8 cellular contexts compared by ENCODE assay signal in the genomic region with DNA sequence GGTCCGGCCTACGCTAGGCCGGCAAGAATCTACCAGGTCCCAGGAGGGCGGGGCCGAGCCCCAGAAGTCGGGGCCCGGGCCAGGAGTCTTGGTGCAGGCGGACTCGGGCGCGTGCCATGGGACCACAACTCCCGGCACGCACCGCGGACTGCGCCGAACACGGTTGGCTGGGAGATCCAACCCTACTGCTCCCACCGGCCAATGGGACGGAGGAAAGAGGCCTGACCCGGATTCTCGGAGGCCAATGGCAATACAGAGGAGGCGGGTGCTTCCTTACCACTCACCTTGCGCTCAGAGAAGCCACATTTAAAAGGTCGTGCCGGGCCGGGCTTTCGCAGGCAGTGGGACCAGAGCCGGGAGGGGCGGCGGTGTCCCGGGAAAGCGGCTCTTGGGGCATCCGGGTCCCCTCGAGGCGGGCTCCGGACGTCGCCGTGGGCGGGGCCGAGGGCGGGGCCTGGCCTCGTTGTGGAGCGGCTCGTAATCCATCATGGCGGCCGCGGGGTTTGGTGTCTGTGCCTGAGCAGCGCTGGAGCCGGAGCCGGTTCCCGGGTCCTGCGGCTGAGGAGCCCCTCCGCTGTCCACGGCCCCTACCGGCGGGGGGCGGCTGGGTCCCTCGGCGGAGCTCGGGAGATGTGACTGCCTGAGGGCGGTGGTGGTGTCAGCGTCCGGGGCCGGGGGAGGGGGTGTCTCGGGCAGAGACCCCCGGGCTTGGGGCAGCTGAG. TPM values are rescaled to one million over a fixed set of nuclear protein-coding genes. Genes with fewer than 3 reads are reported as not detected.
DNase-seq lines count a peak whose midpoint lies in the region; ATAC-seq and TF ChIP-seq lines count a peak whose summit lies in the region.

No MANE protein-coding gene starts in this region.

- H3K27ac ChIP-seq in caudate nucleus (ENCODE audit: low read depth, low read length) (peak overlapping the region; percentile 99), spleen (peak overlapping the region; percentile 93 to 100 (median 99))

- peak overlapping the region; percentile 90 for H3K4me3 Mint-ChIP-seq in activated B cell treated with CpG ODN at 0.5 μM for 24 hours

- CTCF ChIA-PET in activated B cell treated with CpG ODN at 0.5 μM for 24 hours (lab: Charles Lee), result interaction anchor here (1.0 to 2.7 kb wide), 3 partner anchors 11 to 157 kb away, joined by 3 to 8 read pairs (median 3); no protein-coding TSS in a partner anchor

- peaks cover 22 to 61% (median 51%) of the 10 kb centered on the region in 6 donors for H3K4me1 ChIP-seq in spleen

- POLR2A ChIA-PET in activated B cell treated with CpG ODN at 0.5 μM for 24 hours (lab: Charles Lee), result interaction anchor here (0.5 to 1.7 kb wide), 4 partner anchors 19 to 722 kb away, joined by 3 to 9 read pairs (median 6); a partner anchor contains a TSS

- peak; percentile 97 for ATAC-seq in HG03175 (IDR thresholded peaks at IDR 0.05; ENCODE audit: unreplicated experiment)
- peak; percentile 97 for ATAC-seq in activated B cell treated with CpG ODN at 0.5 μM for 24 hours (ENCODE audit: low read depth)

- no peaks in the 10 kb centered on the region for H3K9me3 ChIP-seq in spleen

- WGBS in spleen, 5 donors, result 0 to 2% (median 0%) methylated on average over 26 to 68 of the region's 68 CpGs

- H3K27me3 ChIP-seq in spleen (replicated peaks in 1 of 7), result no peaks in the 10 kb centered on the region

- no peaks in the 10 kb centered on the region for H3K9me3 Mint-ChIP-seq in activated B cell treated with CpG ODN at 0.5 μM for 24 hours

- no peaks in the 10 kb centered on the region for H3K36me3 ChIP-seq in spleen

- peak; percentile 97 for DNase-seq in AG08396 (ENCODE audit: low spot score)
- peak; percentile 87 for DNase-seq in NCI-H2227 treated with DMSO at 0.1 percent for 48 hours (lab: John Stamatoyannopoulos, UW)
- peak; percentile 92 for DNase-seq in activated B cell treated with CpG ODN at 0.5 μM for 24 hours
- DNase-seq in caudate nucleus (lab: John Stamatoyannopoulos, UW), result peak; percentile 61 to 100 (median 97)
- peak; percentile 98 for DNase-seq in inferior parietal cortex (ENCODE audit: extremely low spot score)
- DNase-seq in spleen, result peak; percentile 98

- H3K36me3 Mint-ChIP-seq in activated B cell treated with CpG ODN at 0.5 μM for 24 hours (ENCODE audit: low read depth), result peaks cover 3% of the 10 kb centered on the region

- TF ChIP-seq CTCF in activated B cell treated with CpG ODN at 0.5 μM for 24 hours (IDR thresholded peaks at IDR 0.05) (no peak), spleen (IDR thresholded peaks at IDR 0.05 in 8 of 11, conservative IDR thresholded peaks at IDR 0.05 in 3 of 11) (no peak)

- peaks cover 34% of the 10 kb centered on the region for H3K4me1 Mint-ChIP-seq in activated B cell treated with CpG ODN at 0.5 μM for 24 hours

- peak overlapping the region; percentile 88 for H3K27ac Mint-ChIP-seq in activated B cell treated with CpG ODN at 0.5 μM for 24 hours

- TF ChIP-seq POLR2A in GM18951 (IDR thresholded peaks at IDR 0.05; ENCODE audit: extremely low read depth, insufficient read depth, insufficient read length) (peak; percentile 75), spleen (IDR thresholded peaks at IDR 0.05) (no peak)

- in situ Hi-C loops in GM18951 (cut with MboI; ENCODE audit: low sequenced_read_pairs, unreplicated experiment), result no loop called here

- intact Hi-C loops in activated B cell treated with CpG ODN at 0.5 μM for 24 hours (cut with micrococcal nuclease), result loop anchor here (1.0 kb wide), 3 partner anchors 19 to 413 kb away; a partner anchor contains a TSS
- intact Hi-C loops in spleen (cut with DNase I; ENCODE audit: low total_unique reads), result no loop called here

- H3K4me3 ChIP-seq in spleen, result peak overlapping the region; percentile 73 to 95 (median 86)

- H3K27me3 Mint-ChIP-seq in activated B cell treated with CpG ODN at 0.5 μM for 24 hours, result no peaks in the 10 kb centered on the region

RNA-seq across cellular contexts. Expression of a gene that starts 19.1 kb away (rescaled TPM):
- total RNA-seq in activated B cell treated with CpG ODN at 0.5 μM for 24 hours, result 49.6 and 54.8 TPM in 2 replicates
- total RNA-seq in spleen, result 10 to 100 TPM; 23.8 to 34.6 (median 26.1) TPM
- polyA plus RNA-seq in spleen, result 10 to 100 TPM; 16.9 to 22.8 (median 17.2) TPM

RNA-seq across cellular contexts. Expression of a gene that starts 48.3 kb away (rescaled TPM):
- total RNA-seq in activated B cell treated with CpG ODN at 0.5 μM for 24 hours, result not detected in 2 replicates
- not detected for total RNA-seq in spleen
- polyA plus RNA-seq in spleen, result under 1 TPM in 2 of 3 donors, not detected in 1; 0.06 to 0.07 TPM

Comparison
In these comparisons a context has a peak if more than half of its experiments do, and no peak if none do; other contexts are left out.
1. Peak in every context shown above with its lines: DNase-seq, ATAC-seq, H3K4me3 ChIP-seq and H3K27ac ChIP-seq.